In genomic region chr4:15653430-15653829, GRCh38 we compare ENCODE assay signal across 8 cellular contexts. TPM values are rescaled to one million over a fixed set of nuclear protein-coding genes. Genes with fewer than 3 reads are reported as not detected.
DNase-seq lines count a peak whose midpoint lies in the region; ATAC-seq and TF ChIP-seq lines count a peak whose summit lies in the region.

No MANE protein-coding gene starts in this region.

- peak overlapping the region; percentile 95 for H3K9ac ChIP-seq in mesendoderm (ENCODE audit: low read length)

- H2AK5ac ChIP-seq in mesendoderm (ENCODE audit: low read length): no peak overlapping the region

- ATAC-seq in heart right ventricle: peak in 1 of 8 donors; percentile 1
- ATAC-seq in Right ventricle myocardium superior (ENCODE audit: poor library complexity): no peak
- ATAC-seq in aorta (ENCODE audit: low FRiP score): no peak

- DNase-seq in heart right ventricle (no peak), Right ventricle myocardium superior (no peak), astrocyte of the spinal cord (ENCODE audit: low read depth, low spot score) (no peak), mesendoderm (no peak), aorta (no peak), NCI-H2227 (lab: John Stamatoyannopoulos, UW; ENCODE audit: unreplicated experiment) (no peak), AG08395 (ENCODE audit: low spot score) (no peak)
- no peak for DNase-seq in activated CD8-positive, alpha-beta memory T cell treated with anti-CD3 and anti-CD28 coated beads, Interleukin-2, amount 50 U/mL, for 48 hours

- peak overlapping the region in 9 of 10 donors; percentile 64 to 85 (median 72) for H3K4me3 ChIP-seq in heart right ventricle
- H3K4me3 ChIP-seq in astrocyte of the spinal cord (ENCODE audit: low read depth, low read length): peak overlapping the region; percentile 75
- no peak overlapping the region for H3K4me3 ChIP-seq in mesendoderm (ENCODE audit: low read length)
- peak overlapping the region; percentile 89 to 93 for H3K4me3 ChIP-seq in aorta (ENCODE audit: low read length in 2 of 2)

- intact Hi-C loops in heart right ventricle (cut with DNase I): loop anchor here in 6 of 10 donors (5.0 to 10.0 kb wide), 7 partner anchors 171 to 649 kb away; partner anchors contain the start of gene CPEB2 (in 1 of the 6)
- intact Hi-C loops in Right ventricle myocardium superior (cut with DNase I): no loop called here
- intact Hi-C loops in aorta (cut with DNase I): loop anchor here in 1 of 2 donors (5.0 kb wide), 1 partner anchor 176 kb away; no protein-coding TSS in a partner anchor

- no peaks in the 10 kb centered on the region for H3K9me3 ChIP-seq in heart right ventricle
- no peaks in the 10 kb centered on the region for H3K9me3 ChIP-seq in aorta (ENCODE audit: control insufficient read depth, low read length)

- peak overlapping the region in 9 of 10 donors; percentile 91 to 100 (median 99) for H3K27ac ChIP-seq in heart right ventricle
- no peak overlapping the region for H3K27ac ChIP-seq in mesendoderm (ENCODE audit: low read depth, low read length)
- H3K27ac ChIP-seq in aorta (ENCODE audit: low read depth in 1 of 2, low read length in 2 of 2): peak overlapping the region in 1 of 2 donors; percentile 90

- in situ Hi-C loops in astrocyte of the spinal cord (cut with HindIII; ENCODE audit: low sequenced_read_pairs): no loop called here

- H3K27me3 ChIP-seq in heart right ventricle (no peaks in the 10 kb centered on the region), mesendoderm (ENCODE audit: insufficient read depth, low read length, poor library complexity) (no peaks in the 10 kb centered on the region), aorta (ENCODE audit: control insufficient read depth in 1 of 2, insufficient read depth in 2 of 2, low read length in 1 of 2) (no peaks in the 10 kb centered on the region)

- no peak overlapping the region for H4K8ac ChIP-seq in mesendoderm (ENCODE audit: low read depth, low read length)

- H3K79me2 ChIP-seq in mesendoderm (ENCODE audit: control insufficient read depth, insufficient read depth, low read length): peaks cover 24% of the 10 kb centered on the region

- no peak overlapping the region for H3K18ac ChIP-seq in mesendoderm (ENCODE audit: low read length)

- H2BK120ac ChIP-seq in mesendoderm (ENCODE audit: low read depth, low read length): peak overlapping the region; percentile 45

- H3K23ac ChIP-seq in mesendoderm (ENCODE audit: low read length): no peak overlapping the region

- H3K79me1 ChIP-seq in mesendoderm (ENCODE audit: low read length): no peaks in the 10 kb centered on the region

- peak overlapping the region; percentile 98 for H3K56ac ChIP-seq in mesendoderm (ENCODE audit: low read length)

- WGBS in heart right ventricle, 2 donors: 23 to 28% methylated on average over 4 of the region's 4 CpGs
- no CpG with 5 or more reads among the region's 4 CpGs for WGBS in mesendoderm (ENCODE audit: extremely low coverage, insufficient coverage, low lambda C conversion rate)
- 22 to 28% methylated on average over 4 of the region's 4 CpGs for WGBS in aorta, 2 donors

- TF ChIP-seq CTCF in heart right ventricle (IDR thresholded peaks at IDR 0.05) (no peak), astrocyte of the spinal cord (IDR thresholded peaks at IDR 0.05; ENCODE audit: low read depth, low read length) (no peak)

- H4K5ac ChIP-seq in mesendoderm (ENCODE audit: low read length): no peak overlapping the region

- no peak overlapping the region for H3K4ac ChIP-seq in mesendoderm (ENCODE audit: low read depth, low read length)

- no peak overlapping the region for H2BK15ac ChIP-seq in mesendoderm (replicated peaks; ENCODE audit: low read depth)

- H3K36me3 ChIP-seq in heart right ventricle: no peaks in the 10 kb centered on the region
- H3K36me3 ChIP-seq in mesendoderm (ENCODE audit: control insufficient read depth, insufficient read depth, low read length): no peaks in the 10 kb centered on the region
- H3K36me3 ChIP-seq in aorta (ENCODE audit: control insufficient read depth in 1 of 2, insufficient read depth in 2 of 2, low read length in 1 of 2): no peaks in the 10 kb centered on the region

- H2BK5ac ChIP-seq in mesendoderm (ENCODE audit: low read length): no peak overlapping the region

- H3K4me1 ChIP-seq in heart right ventricle (peaks cover 4 to 88% (median 62%) of the 10 kb centered on the region in 9 donors), mesendoderm (ENCODE audit: control insufficient read depth, low read depth, low read length) (peaks cover 7% of the 10 kb centered on the region), aorta (ENCODE audit: control insufficient read depth in 1 of 2, insufficient read depth in 2 of 2, low read length in 2 of 2) (peaks cover 0 to 6% of the 10 kb centered on the region in 2 donors)

- H3K4me2 ChIP-seq in mesendoderm (ENCODE audit: low read length): peak overlapping the region; percentile 67

RNA-seq across cellular contexts. Expression of gene FBXL5, which starts 1.7 kb away (rescaled TPM):
- total RNA-seq in heart right ventricle (100 to 1,000 TPM in 1 of 10 donors, 10 to 100 TPM in 9; 63.2 to 102 (median 77.3) TPM), Right ventricle myocardium superior (99.0 TPM), aorta (10 to 100 TPM; 69.3 to 81.1 TPM)
- polyA plus RNA-seq in heart right ventricle (10 to 100 TPM; 32.8 to 35.7 TPM), aorta (10 to 100 TPM; 71.6 to 77.9 TPM)
- 30.5 TPM for polyA plus RNA-seq in mesendoderm (2013, experiment 1 of 2)
- 31.4 TPM for polyA plus RNA-seq in mesendoderm (2013, experiment 2 of 2)

RNA-seq across cellular contexts. Expression of gene FAM200B, which starts 28.2 kb away (rescaled TPM):
- 10 to 100 TPM; 19.7 to 38.7 (median 30.3) TPM for total RNA-seq in heart right ventricle
- polyA plus RNA-seq in heart right ventricle: 10 to 100 TPM; 21.7 to 23.2 TPM
- total RNA-seq in Right ventricle myocardium superior: 25.5 TPM
- 53.9 TPM for polyA plus RNA-seq in mesendoderm (2013, experiment 1 of 2)
- 54.8 TPM for polyA plus RNA-seq in mesendoderm (2013, experiment 2 of 2)
- 10 to 100 TPM; 23.0 to 35.6 TPM for total RNA-seq in aorta
- 100 to 1,000 TPM in 1 of 2 donors, 10 to 100 TPM in 1; 42.2 to 116 TPM for polyA plus RNA-seq in aorta

RNA-seq across cellular contexts. Expression of gene BST1, which starts 49.4 kb away (rescaled TPM):
- 1 to 10 TPM; 1.3 to 5.7 (median 3.2) TPM for total RNA-seq in heart right ventricle
- polyA plus RNA-seq in heart right ventricle: 1 to 10 TPM; 2.3 to 2.9 TPM
- total RNA-seq in Right ventricle myocardium superior: 2.6 TPM
- 0.37 TPM for polyA plus RNA-seq in mesendoderm (2013, experiment 1 of 2)
- polyA plus RNA-seq in mesendoderm (2013, experiment 2 of 2): 0.35 TPM
- 10 to 100 TPM in 1 of 2 donors, 1 to 10 TPM in 1; 9.3 to 13.7 TPM for total RNA-seq in aorta
- 10 to 100 TPM in 1 of 2 donors, 1 to 10 TPM in 1; 4.6 to 18.5 TPM for polyA plus RNA-seq in aorta
